11 cellular contexts compared by ENCODE assay signal in the genomic region with DNA sequence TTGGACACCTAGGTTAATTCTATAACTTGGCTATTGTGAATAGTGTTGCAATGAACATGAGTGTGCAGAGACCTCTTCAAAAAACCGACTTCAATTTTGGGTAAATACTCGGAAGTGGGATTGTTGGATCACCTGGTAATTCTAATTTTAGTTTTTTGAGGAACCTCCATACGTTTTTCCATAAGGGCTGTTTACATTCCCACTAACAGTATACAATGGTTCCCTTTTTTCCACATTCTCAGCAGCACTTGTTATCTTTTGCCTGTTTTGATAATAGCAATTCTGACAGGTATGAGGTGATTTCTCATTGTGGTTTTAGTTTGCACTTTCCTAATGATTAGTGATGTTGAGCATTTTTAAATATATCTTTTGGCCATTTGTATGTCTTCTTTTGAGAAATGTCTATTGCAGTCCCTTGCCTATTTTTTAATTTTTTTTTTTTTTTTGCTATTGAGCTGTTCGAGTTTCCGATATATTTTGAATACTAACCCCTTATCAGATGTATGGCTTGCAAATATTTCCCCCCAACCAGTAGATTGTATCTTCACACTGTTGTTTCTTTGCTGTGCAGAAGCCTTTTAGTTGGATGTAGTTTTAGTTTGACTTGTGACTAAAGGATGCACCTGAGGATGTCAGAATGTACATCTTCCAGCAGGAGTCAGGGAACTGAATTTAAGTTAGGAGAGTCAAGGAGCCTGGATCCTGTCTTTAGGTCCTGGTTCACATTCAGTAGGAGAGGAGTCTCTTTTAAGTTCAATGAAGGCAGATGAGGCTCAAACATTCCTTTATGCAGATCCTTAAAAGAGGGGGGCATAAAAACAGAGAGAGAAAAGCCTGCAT.
DNase-seq lines count a peak whose midpoint lies in the region; ATAC-seq, FAIRE-seq and TF ChIP-seq lines count a peak whose summit lies in the region.
"Had no signal": no experiment of that assay in that cellular context is flagged by ENCODE, and none has a peak within 500 bp of the region (broad histone marks: within the 10 kb centered on the region; RNA-seq: fewer than 3 reads in every experiment).

No MANE protein-coding gene starts in this region.

- no peaks in the 10 kb centered on the region for H3K9me3 ChIP-seq in H1 (ENCODE audit: insufficient read depth in 2 of 2, low read depth in 1 of 2, low read length in 1 of 2)
- no peaks in the 10 kb centered on the region for H3K9me3 ChIP-seq in breast epithelium

- H3K79me2 ChIP-seq in H1 (ENCODE audit: control insufficient read depth in 1 of 2, insufficient read depth in 2 of 2, low read length in 2 of 2): no peaks in the 10 kb centered on the region

- H3K27ac ChIP-seq in H1 (ENCODE audit: low read depth, low read length): no peak overlapping the region
- no peak overlapping the region for H3K27ac ChIP-seq in breast epithelium
- H3K27ac ChIP-seq: BLaER1 treated with 17β-estradiol and CSF1 and Interleukin-3, amounts not matched to agents 10 nM and 100 nM had no signal

- no peak overlapping the region for H4K91ac ChIP-seq in H1 (replicated peaks; ENCODE audit: insufficient read length, low read length)

- H4K5ac ChIP-seq in H1 (ENCODE audit: insufficient read length, low read depth, low read length): no peak overlapping the region

- TF ChIP-seq CTCF in H1 (IDR thresholded peaks at IDR 0.05; ENCODE audit: control extremely low read depth in 1 of 3, insufficient read depth in 1 of 3, low read depth in 1 of 3, low read length in 3 of 3) (no peak), breast epithelium (IDR thresholded peaks at IDR 0.05) (no peak)

- H3K4ac ChIP-seq in H1 (replicated peaks; ENCODE audit: insufficient read length, low read depth, low read length): no peak overlapping the region

- H3K4me2 ChIP-seq in H1 (ENCODE audit: insufficient read depth in 1 of 2, low read depth in 2 of 2, low read length in 2 of 2): no peak overlapping the region
- H3K4me2 ChIP-seq: smooth muscle cell had no signal

- H3K23me2 ChIP-seq in H1 (ENCODE audit: low read depth, low read length): no peaks in the 10 kb centered on the region

- no peak overlapping the region for H2BK12ac ChIP-seq in H1 (ENCODE audit: low read depth, low read length)

- intact Hi-C loops in breast epithelium (cut with DNase I; ENCODE audit: low total_unique reads): no loop called here
- intact Hi-C loops in left colon (cut with DNase I, micrococcal nuclease): no loop called here

- no peak overlapping the region for H3K14ac ChIP-seq in H1 (ENCODE audit: insufficient read length)

- no peak overlapping the region for H3K23ac ChIP-seq in H1 (ENCODE audit: insufficient read length)

- no peaks in the 10 kb centered on the region for H3K79me1 ChIP-seq in H1 (ENCODE audit: low read depth, low read length)

- no peak overlapping the region for H4K8ac ChIP-seq in H1 (ENCODE audit: extremely low read depth, insufficient read depth, low read length)

- POLR2A ChIA-PET in H1 (lab: Charles Lee; ENCODE audit: partially characterized antibody): interaction anchor here (0.6 kb wide), 1 partner anchor 871 kb away, joined by 4 read pairs; no protein-coding TSS in a partner anchor

- H3K18ac ChIP-seq in H1 (ENCODE audit: extremely low read depth, low read length): no peak overlapping the region

- peak overlapping the region; percentile 90; the same call in 1 of the 2 replicates for H2AFZ ChIP-seq in H1 (ENCODE audit: low read length)

- 90% methylated on average over 5 of the region's 5 CpGs; no CpG with 5 or more reads in 1 of the 2 experiments for WGBS in H1 (ENCODE audit: extremely low coverage in 1 of 2, insufficient coverage in 1 of 2, insufficient read length in 1 of 2, insufficient replicate concordance in 2 of 2, low coverage in 1 of 2, low lambda C conversion rate in 2 of 2, missing lambda C conversion rate in 1 of 2), 2 experiments

- H2BK20ac ChIP-seq in H1 (ENCODE audit: low read length): no peak overlapping the region

- H2AK5ac ChIP-seq in H1 (ENCODE audit: low read depth, low read length): no peak overlapping the region

- CTCF ChIA-PET in H1 (lab: Charles Lee; ENCODE audit: partially characterized antibody): interaction anchor here (0.6 to 3.3 kb wide), 40 partner anchors 8 to 276 kb away, joined by 3 to 37 read pairs (median 4); no protein-coding TSS in a partner anchor

- FAIRE-seq in H1 (lab: Jason Lieb, UNC): no peak

- ATAC-seq in GM18511 (IDR thresholded peaks at IDR 0.05; ENCODE audit: unreplicated experiment) (peak; percentile 40), GM21390 (IDR thresholded peaks at IDR 0.05; ENCODE audit: unreplicated experiment) (peak; percentile 37), HG03103 (IDR thresholded peaks at IDR 0.05; ENCODE audit: low read depth, unreplicated experiment) (peak; percentile 25), GM18519 (IDR thresholded peaks at IDR 0.05; ENCODE audit: low FRiP score, unreplicated experiment) (no peak), left colon (no peak)

- H4K20me1 ChIP-seq in H1 (replicated peaks in 1 of 2; ENCODE audit: control insufficient read depth in 1 of 2, insufficient read depth in 2 of 2, low read length in 2 of 2): no peaks in the 10 kb centered on the region
- H4K20me1 ChIP-seq: BLaER1 treated with 17β-estradiol and CSF1 and Interleukin-3, amounts not matched to agents 10 nM and 100 nM had no signal

- TF ChIP-seq POLR2A in H1 (IDR thresholded peaks at IDR 0.05; ENCODE audit: control extremely low read depth in 1 of 2, low read depth in 2 of 2, low read length in 2 of 2) (no peak), breast epithelium (IDR thresholded peaks at IDR 0.05) (no peak)

- no peak overlapping the region for H2BK15ac ChIP-seq in H1 (ENCODE audit: low read length)

- DNase-seq in H1 (ENCODE audit: low read depth in 1 of 2, low spot score in 2 of 2) (no peak), breast epithelium (ENCODE audit: low spot score in 2 of 2) (no peak), germinal center (ENCODE audit: low spot score) (no peak), left colon (no peak)
- DNase-seq: NCI-H1436 treated with DMSO at 0.1 percent for 48 hours had no signal

- no peak overlapping the region for H3K4me3 ChIP-seq in H1 (ENCODE audit: extremely low read depth in 1 of 4, insufficient read depth in 2 of 4, low read depth in 3 of 4, low read length in 4 of 4)
- H3K4me3 ChIP-seq in breast epithelium: no peak overlapping the region
- H3K4me3 ChIP-seq: BLaER1 treated with 17β-estradiol and CSF1 and Interleukin-3, amounts not matched to agents 10 nM and 100 nM; smooth muscle cell had no signal

- H3K36me3 ChIP-seq in H1 (ENCODE audit: control insufficient read depth in 2 of 4, insufficient read depth in 4 of 4, low read length in 3 of 4): no peaks in the 10 kb centered on the region
- no peaks in the 10 kb centered on the region for H3K36me3 ChIP-seq in breast epithelium

- no peak overlapping the region for H3K56ac ChIP-seq in H1 (replicated peaks; ENCODE audit: insufficient read length, low read depth, low read length)

- no peak for TF ChIP-seq EP300 in H1 (IDR thresholded peaks at IDR 0.05; ENCODE audit: borderline replicate concordance in 1 of 2, low read depth in 2 of 2, low read length in 2 of 2)

- H3K27me3 ChIP-seq in H1 (replicated peaks in 1 of 4; ENCODE audit: control insufficient read depth in 3 of 4, extremely low read depth in 1 of 4, insufficient read depth in 3 of 4, low read length in 3 of 4) (no peaks in the 10 kb centered on the region), breast epithelium (peaks cover 0 to 3% of the 10 kb centered on the region in 2 donors)
- H3K27me3 ChIP-seq: BLaER1 treated with 17β-estradiol and CSF1 and Interleukin-3, amounts not matched to agents 10 nM and 100 nM had no signal

- H2BK120ac ChIP-seq in H1 (replicated peaks; ENCODE audit: low read depth, low read length): no peak overlapping the region

- H3K9ac ChIP-seq in H1 (replicated peaks in 1 of 4; ENCODE audit: extremely low read depth in 1 of 4, low read depth in 3 of 4, low read length in 3 of 4): no peak overlapping the region
- H3K9ac ChIP-seq: BLaER1 treated with 17β-estradiol and CSF1 and Interleukin-3, amounts not matched to agents 10 nM and 100 nM had no signal

- no peaks in the 10 kb centered on the region for H3K4me1 ChIP-seq in H1 (replicated peaks in 1 of 4; ENCODE audit: control insufficient read depth in 3 of 4, insufficient read depth in 4 of 4, low read length in 3 of 4)
- H3K4me1 ChIP-seq in breast epithelium: no peaks in the 10 kb centered on the region

- H2BK5ac ChIP-seq in H1 (ENCODE audit: low read depth, low read length): no peak overlapping the region

- no peak for TF ChIP-seq RAD21 in H1 (IDR thresholded peaks at IDR 0.05 in 1 of 2, conservative IDR thresholded peaks at IDR 0.05 in 1 of 2; ENCODE audit: low read depth in 2 of 2, low read length in 2 of 2)

TF ChIP-seq in H1, 55 proteins besides CTCF, POLR2A, EP300 and RAD21:
- TF ChIP-seq YY1 (IDR thresholded peaks at IDR 0.05; ENCODE audit: low read depth, low read length): no peak
- TF ChIP-seq SRF (IDR thresholded peaks at IDR 0.05; ENCODE audit: low read depth, low read length): no peak
- TF ChIP-seq HDAC6 (IDR thresholded peaks at IDR 0.05; ENCODE audit: low read depth, low read length): no peak
- TF ChIP-seq JUN (IDR thresholded peaks at IDR 0.05; ENCODE audit: low read depth, low read length): no peak
- no peak for TF ChIP-seq RXRA (IDR thresholded peaks at IDR 0.05; ENCODE audit: insufficient read depth, low read depth, low read length)

Comparison
In these comparisons a context has a peak if more than half of its experiments do, and no peak if none do; other contexts are left out.
1. ATAC-seq: peak in GM18511 (single experiment), GM21390 (single experiment) and HG03103 (single experiment); none in GM18519 (single experiment) and left colon (single experiment).